ENCODE assay signal across 8 cellular contexts in the genomic region with DNA sequence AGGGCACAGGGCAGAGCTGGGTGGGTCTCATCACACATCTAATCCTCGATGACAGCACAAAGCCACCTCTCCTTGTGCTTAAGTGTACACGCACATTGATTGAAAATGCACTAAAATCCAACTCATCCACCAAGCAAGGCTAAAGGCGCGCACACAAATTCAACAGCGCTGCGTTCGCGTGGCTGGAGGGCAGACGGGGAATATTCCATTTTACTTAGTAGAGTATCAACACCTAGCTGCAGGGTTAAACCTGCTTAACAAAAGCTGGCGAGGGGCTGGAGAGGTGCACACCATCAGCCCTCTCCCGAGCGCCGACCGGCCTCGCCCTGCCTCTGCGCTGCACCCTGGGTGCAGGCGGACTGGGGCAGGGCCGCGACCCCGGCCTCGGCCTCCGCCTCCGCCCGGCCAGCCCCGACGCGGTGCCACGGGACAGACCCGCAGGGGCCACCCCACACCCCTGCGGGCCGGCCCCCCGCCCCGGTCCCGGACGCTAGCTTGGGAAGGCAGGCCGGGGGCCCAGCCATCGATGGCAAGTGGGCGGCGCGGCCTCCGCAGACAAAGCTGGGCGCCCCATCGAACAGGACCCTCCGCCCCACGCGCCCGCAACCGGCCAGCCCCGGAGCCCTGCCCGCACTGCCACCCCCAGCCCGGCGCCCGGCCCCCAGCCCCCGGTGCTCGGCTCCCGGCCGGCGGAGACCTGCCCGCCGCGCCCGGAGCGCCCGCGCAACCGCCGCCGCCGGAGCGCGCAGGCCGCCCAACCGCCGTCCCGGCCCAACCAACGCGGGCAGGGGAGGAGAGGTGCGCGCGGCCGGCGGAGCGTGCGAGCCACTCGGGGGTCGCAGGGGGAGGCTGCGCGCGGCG. TPM values are rescaled to one million over a fixed set of nuclear protein-coding genes. Genes with fewer than 3 reads are reported as not detected.
A peak's percentile ranks its signal among the peaks of the same experiment; 100 is the strongest.
DNase-seq lines count a peak whose midpoint lies in the region; ATAC-seq, FAIRE-seq and TF ChIP-seq lines count a peak whose summit lies in the region.

No MANE protein-coding gene starts in this region.

- peak overlapping the region; percentile 58 to 76 (median 66) for H3K4me3 ChIP-seq in right lobe of liver

- intact Hi-C loops in right lobe of liver (cut with DNase I), result loop anchor here in 1 of 2 donors (10.0 kb wide), 1 partner anchor 63 kb away; a partner anchor contains a TSS

- 2% methylated on average over 9 of the region's 90 CpGs for WGBS in right lobe of liver (ENCODE audit: insufficient coverage, low coverage, low lambda C conversion rate, missing lambda C conversion rate)

- FAIRE-seq in D721Med (lab: Jason Lieb, UNC), result no peak

- H3K27ac ChIP-seq in right lobe of liver, result peak overlapping the region; percentile 98 to 100 (median 100)

- H3K36me3 ChIP-seq in right lobe of liver, result no peaks in the 10 kb centered on the region

- no peak for TF ChIP-seq RAD21 in Ishikawa (IDR thresholded peaks at IDR 0.05; ENCODE audit: low read depth)

- no peak for TF ChIP-seq POLR2A in right lobe of liver (IDR thresholded peaks at IDR 0.05)

- TF ChIP-seq EP300 in Ishikawa (IDR thresholded peaks at IDR 0.05; ENCODE audit: borderline replicate concordance), result no peak

- peak; percentile 45 for DNase-seq in ELR (ENCODE audit: low read depth)
- peak; percentile 51 for DNase-seq in UCSD-AML1 (lab: John Stamatoyannopoulos, UW; ENCODE audit: unreplicated experiment)
- peak; percentile 48 for DNase-seq in dermis blood vessel endothelial cell
- DNase-seq in right lobe of liver, result peak; percentile 59 to 73 (median 63)
- DNase-seq in stimulated activated CD4-positive, alpha-beta T cell treated with anti-CD3 and anti-CD28 coated beads, TNF-alpha, amount 100 ng/mL, for 24 hours (ENCODE audit: low read depth in 3 of 3), result peak; percentile 5 to 32 (median 16)
- DNase-seq in D721Med (ENCODE audit: insufficient read length, low spot score), result no peak

- ATAC-seq in GM21529 (IDR thresholded peaks at IDR 0.05; ENCODE audit: unreplicated experiment), result peak; percentile 28
- ATAC-seq in right lobe of liver, result peak in 2 of 4 donors; percentile 1 to 8

- no peaks in the 10 kb centered on the region for H3K27me3 ChIP-seq in right lobe of liver

- peaks cover 0 to 37% (median 12%) of the 10 kb centered on the region in 4 donors for H3K4me1 ChIP-seq in right lobe of liver

- no peaks in the 10 kb centered on the region for H3K9me3 ChIP-seq in right lobe of liver

- TF ChIP-seq CTCF in right lobe of liver (IDR thresholded peaks at IDR 0.05) (no peak), D721Med (IDR thresholded peaks at IDR 0.05; ENCODE audit: insufficient read depth, missing control alignments) (no peak)

TF ChIP-seq in Ishikawa, 13 proteins besides CTCF, POLR2A, EP300 and RAD21:
- TF ChIP-seq, protein P1, sequence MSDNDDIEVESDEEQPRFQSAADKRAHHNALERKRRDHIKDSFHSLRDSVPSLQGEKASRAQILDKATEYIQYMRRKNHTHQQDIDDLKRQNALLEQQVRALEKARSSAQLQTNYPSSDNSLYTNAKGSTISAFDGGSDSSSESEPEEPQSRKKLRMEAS (IDR thresholded peaks at IDR 0.05), result no peak
- TF ChIP-seq CEBPB (IDR thresholded peaks at IDR 0.05) (no peak), ZBTB7A (IDR thresholded peaks at IDR 0.05; ENCODE audit: low read depth) (peak; percentile 60; the same call in 1 of the 2 replicates)
- TF ChIP-seq, protein P2, sequence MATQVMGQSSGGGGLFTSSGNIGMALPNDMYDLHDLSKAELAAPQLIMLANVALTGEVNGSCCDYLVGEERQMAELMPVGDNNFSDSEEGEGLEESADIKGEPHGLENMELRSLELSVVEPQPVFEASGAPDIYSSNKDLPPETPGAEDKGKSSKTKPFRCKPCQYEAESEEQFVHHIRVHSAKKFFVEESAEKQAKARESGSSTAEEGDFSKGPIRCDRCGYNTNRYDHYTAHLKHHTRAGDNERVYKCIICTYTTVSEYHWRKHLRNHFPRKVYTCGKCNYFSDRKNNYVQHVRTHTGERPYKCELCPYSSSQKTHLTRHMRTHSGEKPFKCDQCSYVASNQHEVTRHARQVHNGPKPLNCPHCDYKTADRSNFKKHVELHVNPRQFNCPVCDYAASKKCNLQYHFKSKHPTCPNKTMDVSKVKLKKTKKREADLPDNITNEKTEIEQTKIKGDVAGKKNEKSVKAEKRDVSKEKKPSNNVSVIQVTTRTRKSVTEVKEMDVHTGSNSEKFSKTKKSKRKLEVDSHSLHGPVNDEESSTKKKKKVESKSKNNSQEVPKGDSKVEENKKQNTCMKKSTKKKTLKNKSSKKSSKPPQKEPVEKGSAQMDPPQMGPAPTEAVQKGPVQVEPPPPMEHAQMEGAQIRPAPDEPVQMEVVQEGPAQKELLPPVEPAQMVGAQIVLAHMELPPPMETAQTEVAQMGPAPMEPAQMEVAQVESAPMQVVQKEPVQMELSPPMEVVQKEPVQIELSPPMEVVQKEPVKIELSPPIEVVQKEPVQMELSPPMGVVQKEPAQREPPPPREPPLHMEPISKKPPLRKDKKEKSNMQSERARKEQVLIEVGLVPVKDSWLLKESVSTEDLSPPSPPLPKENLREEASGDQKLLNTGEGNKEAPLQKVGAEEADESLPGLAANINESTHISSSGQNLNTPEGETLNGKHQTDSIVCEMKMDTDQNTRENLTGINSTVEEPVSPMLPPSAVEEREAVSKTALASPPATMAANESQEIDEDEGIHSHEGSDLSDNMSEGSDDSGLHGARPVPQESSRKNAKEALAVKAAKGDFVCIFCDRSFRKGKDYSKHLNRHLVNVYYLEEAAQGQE (IDR thresholded peaks at IDR 0.05; ENCODE audit: low read depth), result no peak

RNA-seq across cellular contexts. Expression of a gene that starts 0.9 kb away (rescaled TPM):
- total RNA-seq in dermis blood vessel endothelial cell (7.1 and 9.0 TPM in 2 replicates), right lobe of liver (1 to 10 TPM; 3.4 to 6.8 (median 4.4) TPM)
